11 cellular contexts compared by ENCODE assay signal in the genomic region with DNA sequence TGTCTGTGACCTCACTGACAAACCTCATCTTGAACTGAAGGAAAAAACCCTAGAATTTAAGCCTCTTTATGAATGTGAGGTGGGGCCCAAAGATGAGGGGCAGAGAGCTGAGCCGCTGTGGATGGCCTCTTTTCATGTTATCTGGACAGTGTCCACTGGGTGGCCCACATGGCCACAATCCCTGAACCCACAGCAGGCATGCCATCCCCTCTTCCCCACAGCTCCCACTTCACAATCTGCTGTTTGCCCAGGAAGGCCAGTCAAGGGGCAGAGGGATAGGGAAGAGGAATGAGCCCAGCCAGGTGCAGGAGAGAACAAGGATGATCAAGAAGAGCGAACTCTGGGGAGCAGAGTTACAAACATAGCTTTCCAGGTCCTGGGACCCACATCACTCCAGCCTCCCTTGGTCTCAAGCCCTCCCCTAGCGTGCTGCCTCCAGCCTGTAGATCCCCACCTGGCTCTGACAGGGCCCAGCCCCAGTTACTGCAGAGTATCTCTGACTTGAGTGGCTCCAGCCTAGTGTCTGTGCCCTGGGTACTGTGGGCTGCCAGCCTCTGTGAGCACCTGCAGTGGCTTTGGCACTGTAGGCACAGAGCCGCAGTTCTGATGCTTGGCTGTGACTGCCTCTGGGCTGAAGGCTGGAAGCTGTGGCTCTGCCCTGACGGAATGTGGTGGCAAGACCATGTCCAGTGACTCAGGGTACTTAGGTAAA. TPM values are rescaled to one million over a fixed set of nuclear protein-coding genes. Genes with fewer than 3 reads are reported as not detected.
DNase-seq lines count a peak whose midpoint lies in the region; ATAC-seq and TF ChIP-seq lines count a peak whose summit lies in the region.
"Had no signal": no experiment of that assay in that cellular context is flagged by ENCODE, and none has a peak within 500 bp of the region (broad histone marks: within the 10 kb centered on the region; RNA-seq: fewer than 3 reads in every experiment).

No MANE protein-coding gene starts in this region.

- H3K4me1 ChIP-seq in GM23338 (ENCODE audit: insufficient read depth): peaks cover 7% of the 10 kb centered on the region; the same call in 1 of the 2 replicates

- no peak overlapping the region for H3K27ac Mint-ChIP-seq in GM23338
- H3K27ac Mint-ChIP-seq in activated CD8-positive, alpha-beta T cell treated with anti-CD3 and anti-CD28 coated beads, Interleukin-2, amount 10 ng/mL, durations not matched to agents 7 days and 5 days: no peak overlapping the region
- H3K27ac Mint-ChIP-seq: activated naive CD4-positive, alpha-beta T cell treated with anti-CD3 and anti-CD28 coated beads, Interleukin-2, amount 10 ng/mL, durations not matched to agents 7 days and 5 days had no signal

- no peaks in the 10 kb centered on the region for H3K79me2 ChIP-seq in GM23338 (replicated peaks; ENCODE audit: insufficient read depth)

- peaks cover 18% of the 10 kb centered on the region for H3K36me3 Mint-ChIP-seq in GM23338 (ENCODE audit: low read depth)
- H3K36me3 Mint-ChIP-seq in activated CD8-positive, alpha-beta T cell treated with anti-CD3 and anti-CD28 coated beads, Interleukin-2, amount 10 ng/mL, durations not matched to agents 7 days and 5 days (ENCODE audit: low read depth): peaks cover 28% of the 10 kb centered on the region

- H4K20me1 ChIP-seq in GM23338 (replicated peaks; ENCODE audit: insufficient read depth): 0 out of 2 replicates have a peak, but pooled peaks cover 4% of the 10 kb centered on the region

- ATAC-seq in GM23338: peak; percentile 7
- no peak for ATAC-seq in activated CD8-positive, alpha-beta T cell treated with anti-CD3 and anti-CD28 coated beads, Interleukin-2, amount 10 ng/mL, durations not matched to agents 7 days and 5 days

- H3K9me3 Mint-ChIP-seq in GM23338: no peaks in the 10 kb centered on the region; the same call in 2 of the 3 replicates
- no peaks in the 10 kb centered on the region for H3K9me3 Mint-ChIP-seq in activated CD8-positive, alpha-beta T cell treated with anti-CD3 and anti-CD28 coated beads, Interleukin-2, amount 10 ng/mL, durations not matched to agents 7 days and 5 days (ENCODE audit: insufficient read depth)
- H3K9me3 Mint-ChIP-seq: activated naive CD4-positive, alpha-beta T cell treated with anti-CD3 and anti-CD28 coated beads, Interleukin-2, amount 10 ng/mL, durations not matched to agents 7 days and 5 days had no signal

- H3K27ac ChIP-seq in GM23338 (ENCODE audit: low read depth) (no peak overlapping the region), VCaP (peak overlapping the region; percentile 11; the same call in 1 of the 2 replicates)

- H2AFZ ChIP-seq in GM23338: no peak overlapping the region

- peak; percentile 42 for DNase-seq in AG08395 (ENCODE audit: low spot score)
- peak; percentile 31 for DNase-seq in GM23338 (ENCODE audit: low spot score)
- peak; percentile 57 for DNase-seq in islet precursor cell
- DNase-seq in activated effector memory CD4-positive, alpha-beta T cell treated with anti-CD3 and anti-CD28 coated beads, Interleukin-2, amount 50 U/mL, for 16 hours: no peak
- DNase-seq in NCI-H2171 (lab: John Stamatoyannopoulos, UW): no peak
- DNase-seq in NCI-H774 (lab: John Stamatoyannopoulos, UW): no peak
- DNase-seq in activated CD8-positive, alpha-beta T cell treated with anti-CD3 and anti-CD28 coated beads, Interleukin-2, amount 10 ng/mL, durations not matched to agents 7 days and 5 days: no peak
- DNase-seq: activated naive CD4-positive, alpha-beta T cell treated with anti-CD3 and anti-CD28 coated beads, Interleukin-2, amount 10 ng/mL, durations not matched to agents 7 days and 5 days; Karpas-422; stimulated activated naive CD4-positive, alpha-beta T cell treated with Interleukin-2 at 50 U/mL for 16 hours had no signal

- 0 out of 2 replicates have a peak, but pooled peaks cover 3% of the 10 kb centered on the region for H3F3A ChIP-seq in GM23338 (replicated peaks; ENCODE audit: low read depth)

- no peak overlapping the region for H3K4me3 ChIP-seq in GM23338

- H3K36me3 ChIP-seq in GM23338 (ENCODE audit: insufficient read depth): no peaks in the 10 kb centered on the region

- no peak overlapping the region for H3K4me2 ChIP-seq in GM23338

- POLR2A ChIA-PET in activated CD8-positive, alpha-beta T cell treated with anti-CD3 and anti-CD28 coated beads, Interleukin-2, amount 10 ng/mL, durations not matched to agents 7 days and 5 days (lab: Charles Lee): no interaction called here

- peaks cover 34% of the 10 kb centered on the region for H3K27me3 Mint-ChIP-seq in GM23338 (ENCODE audit: insufficient read depth, low read depth, poor library complexity)
- H3K27me3 Mint-ChIP-seq in activated CD8-positive, alpha-beta T cell treated with anti-CD3 and anti-CD28 coated beads, Interleukin-2, amount 10 ng/mL, durations not matched to agents 7 days and 5 days (ENCODE audit: low read depth): no peaks in the 10 kb centered on the region
- H3K27me3 Mint-ChIP-seq: activated naive CD4-positive, alpha-beta T cell treated with anti-CD3 and anti-CD28 coated beads, Interleukin-2, amount 10 ng/mL, durations not matched to agents 7 days and 5 days had no signal

- TF ChIP-seq CTCF in GM23338 (conservative IDR thresholded peaks at IDR 0.05; ENCODE audit: low read depth in 2 of 2): peak; percentile 33 to 34; a peak in 3 of 4 replicates
- peak; percentile 67 for TF ChIP-seq CTCF in VCaP (conservative IDR thresholded peaks at IDR 0.05)

- H3K4me3 Mint-ChIP-seq in GM23338: no peak overlapping the region; the same call in 2 of the 3 replicates
- no peak overlapping the region for H3K4me3 Mint-ChIP-seq in activated CD8-positive, alpha-beta T cell treated with anti-CD3 and anti-CD28 coated beads, Interleukin-2, amount 10 ng/mL, durations not matched to agents 7 days and 5 days
- H3K4me3 Mint-ChIP-seq: activated naive CD4-positive, alpha-beta T cell treated with anti-CD3 and anti-CD28 coated beads, Interleukin-2, amount 10 ng/mL, durations not matched to agents 7 days and 5 days had no signal

- CTCF ChIA-PET in activated CD8-positive, alpha-beta T cell treated with anti-CD3 and anti-CD28 coated beads, Interleukin-2, amount 10 ng/mL, durations not matched to agents 7 days and 5 days (lab: Charles Lee): interaction anchor here (1.6 kb wide), 1 partner anchor 74 kb away, joined by 4 read pairs; no protein-coding TSS in a partner anchor

- H3K27me3 ChIP-seq in GM23338 (ENCODE audit: insufficient read depth): peaks cover 17% of the 10 kb centered on the region; the same call in 1 of the 2 replicates

- no peaks in the 10 kb centered on the region for H3K9me2 ChIP-seq in GM23338 (ENCODE audit: insufficient read depth)

- H3K4me1 Mint-ChIP-seq in GM23338: peaks cover 24% of the 10 kb centered on the region
- H3K4me1 Mint-ChIP-seq in activated CD8-positive, alpha-beta T cell treated with anti-CD3 and anti-CD28 coated beads, Interleukin-2, amount 10 ng/mL, durations not matched to agents 7 days and 5 days (ENCODE audit: low read depth): peaks cover 25% of the 10 kb centered on the region

TF ChIP-seq in GM23338, 12 proteins besides CTCF, POLR2A, EP300 and RAD21 (continues in another document):
- TF ChIP-seq ZNF331 (CRISPR knock-in tag; IDR thresholded peaks at IDR 0.05; ENCODE audit: low read depth) (no peak), EZH2phosphoT487 (IDR thresholded peaks at IDR 0.05; ENCODE audit: unreplicated experiment) (no peak), STAT1 (IDR thresholded peaks at IDR 0.05; ENCODE audit: unreplicated experiment) (no peak)
- TF ChIP-seq, protein P1, sequence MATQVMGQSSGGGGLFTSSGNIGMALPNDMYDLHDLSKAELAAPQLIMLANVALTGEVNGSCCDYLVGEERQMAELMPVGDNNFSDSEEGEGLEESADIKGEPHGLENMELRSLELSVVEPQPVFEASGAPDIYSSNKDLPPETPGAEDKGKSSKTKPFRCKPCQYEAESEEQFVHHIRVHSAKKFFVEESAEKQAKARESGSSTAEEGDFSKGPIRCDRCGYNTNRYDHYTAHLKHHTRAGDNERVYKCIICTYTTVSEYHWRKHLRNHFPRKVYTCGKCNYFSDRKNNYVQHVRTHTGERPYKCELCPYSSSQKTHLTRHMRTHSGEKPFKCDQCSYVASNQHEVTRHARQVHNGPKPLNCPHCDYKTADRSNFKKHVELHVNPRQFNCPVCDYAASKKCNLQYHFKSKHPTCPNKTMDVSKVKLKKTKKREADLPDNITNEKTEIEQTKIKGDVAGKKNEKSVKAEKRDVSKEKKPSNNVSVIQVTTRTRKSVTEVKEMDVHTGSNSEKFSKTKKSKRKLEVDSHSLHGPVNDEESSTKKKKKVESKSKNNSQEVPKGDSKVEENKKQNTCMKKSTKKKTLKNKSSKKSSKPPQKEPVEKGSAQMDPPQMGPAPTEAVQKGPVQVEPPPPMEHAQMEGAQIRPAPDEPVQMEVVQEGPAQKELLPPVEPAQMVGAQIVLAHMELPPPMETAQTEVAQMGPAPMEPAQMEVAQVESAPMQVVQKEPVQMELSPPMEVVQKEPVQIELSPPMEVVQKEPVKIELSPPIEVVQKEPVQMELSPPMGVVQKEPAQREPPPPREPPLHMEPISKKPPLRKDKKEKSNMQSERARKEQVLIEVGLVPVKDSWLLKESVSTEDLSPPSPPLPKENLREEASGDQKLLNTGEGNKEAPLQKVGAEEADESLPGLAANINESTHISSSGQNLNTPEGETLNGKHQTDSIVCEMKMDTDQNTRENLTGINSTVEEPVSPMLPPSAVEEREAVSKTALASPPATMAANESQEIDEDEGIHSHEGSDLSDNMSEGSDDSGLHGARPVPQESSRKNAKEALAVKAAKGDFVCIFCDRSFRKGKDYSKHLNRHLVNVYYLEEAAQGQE (IDR thresholded peaks at IDR 0.05; ENCODE audit: unreplicated experiment): no peak

RNA-seq across cellular contexts. Expression of a gene that starts 1.9 kb away (rescaled TPM):
- total RNA-seq in GM23338 (2014; rRNA removed; shearing (Covaris generic)): 0.14 TPM in 1 of 2 replicates, not detected in the other
- polyA plus RNA-seq in GM23338 (2016; fragmentation: Nextera tagmentation; extraction: Ambion mirVana): 0.19 and 0.29 TPM in 2 replicates
- total RNA-seq in activated CD8-positive, alpha-beta T cell treated with anti-CD3 and anti-CD28 coated beads, Interleukin-2, amount 10 ng/mL, durations not matched to agents 7 days and 5 days: under 1 TPM; 0.29 to 0.40 TPM

RNA-seq across cellular contexts. Expression of a gene that starts 43.9 kb away (rescaled TPM):
- 93.3 and 93.9 TPM in 2 replicates for total RNA-seq in GM23338 (2014; rRNA removed; shearing (Covaris generic))
- 30.6 and 31.8 TPM in 2 replicates for polyA plus RNA-seq in GM23338 (2016; fragmentation: Nextera tagmentation; extraction: Ambion mirVana)
- 10 to 100 TPM; 72.6 to 74.5 TPM for total RNA-seq in activated CD8-positive, alpha-beta T cell treated with anti-CD3 and anti-CD28 coated beads, Interleukin-2, amount 10 ng/mL, durations not matched to agents 7 days and 5 days

Comparison
In these comparisons a context has a peak if more than half of its experiments do, and no peak if none do; other contexts are left out.
1. DNase-seq: peak in AG08395 (single experiment), GM23338 (single experiment) and islet precursor cell (single experiment); none in activated effector memory CD4-positive, alpha-beta T cell treated with anti-CD3 and anti-CD28 coated beads, Interleukin-2, amount 50 U/mL, for 16 hours (single experiment), NCI-H2171 (single experiment), NCI-H774 (single experiment) and activated CD8-positive, alpha-beta T cell treated with anti-CD3 and anti-CD28 coated beads, Interleukin-2, amount 10 ng/mL, durations not matched to agents 7 days and 5 days (single experiment).